In the genomic region with DNA sequence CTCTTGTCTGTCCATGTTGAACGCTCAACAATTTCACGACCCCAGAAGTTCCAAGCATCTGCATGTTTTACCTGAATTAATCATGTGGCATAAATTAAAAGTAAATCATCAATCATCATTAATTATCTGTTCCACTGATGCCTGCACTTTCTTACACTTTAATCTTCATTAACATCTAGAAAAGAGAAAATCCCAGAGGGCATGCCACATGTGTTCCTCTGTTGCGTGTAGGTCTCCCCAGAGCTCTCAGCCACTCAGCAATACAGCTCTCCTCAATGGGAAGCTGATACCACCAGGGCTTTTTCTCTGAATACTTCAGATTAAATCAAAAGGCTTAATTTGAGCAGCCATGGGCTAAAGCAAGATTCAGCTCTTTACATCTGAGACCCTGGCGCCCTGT, we compare ENCODE assay signal across 4 cellular contexts.
"Had no signal": no experiment of that assay in that cellular context is flagged by ENCODE, and none has a peak within 500 bp of the region (broad histone marks: within the 10 kb centered on the region; RNA-seq: fewer than 3 reads in every experiment).

No MANE protein-coding gene starts in this region.

- H2AFZ ChIP-seq: GM23338 had no signal

- H3K9me3 Mint-ChIP-seq: GM23338, H9 had no signal

- DNase-seq: H9, HCEC 1CT, IMR-90 had no signal

- H3K4me3 Mint-ChIP-seq: GM23338, H9 had no signal

- ATAC-seq: GM23338 had no signal

- H3K4me3 ChIP-seq: GM23338 had no signal

- H3K4me2 ChIP-seq: GM23338 had no signal

- H3K27ac Mint-ChIP-seq: GM23338, H9 had no signal
